In the genomic region with DNA sequence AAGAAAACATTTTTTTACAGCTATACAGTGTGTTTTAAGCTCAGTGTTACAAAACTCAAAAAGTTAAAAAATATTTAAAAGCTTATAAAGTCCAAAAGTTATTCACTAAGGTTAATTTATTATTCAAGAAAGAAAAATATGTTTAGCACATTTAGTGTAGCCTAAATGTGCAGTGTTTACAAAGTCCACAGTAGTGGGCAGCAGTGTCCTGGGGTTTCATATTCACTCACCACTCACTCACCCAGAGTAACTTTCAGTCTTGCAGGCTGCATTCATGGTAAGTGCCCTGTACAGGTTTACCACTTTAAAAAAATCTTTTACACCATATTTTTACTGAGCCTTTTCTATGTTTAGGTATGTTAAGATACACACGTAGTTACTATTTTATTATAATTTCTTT, we compare ENCODE assay signal across 15 cellular contexts.
"Had no signal": no experiment of that assay in that cellular context is flagged by ENCODE, and none has a peak within 500 bp of the region (broad histone marks: within the 10 kb centered on the region; RNA-seq: fewer than 3 reads in every experiment).

No MANE protein-coding gene starts in this region.

- H3K9me3 ChIP-seq: neutrophil, uterus had no signal

- ATAC-seq: foreskin keratinocyte; natural killer cell treated with Interleukin-12 subunit alpha and Interleukin-12 subunit beta and Interleukin-15 and Interleukin-18, amount 100 ng/mL, for 72 hours; stimulated activated naive CD8-positive, alpha-beta T cell treated with anti-CD3 and anti-CD28 coated beads, Interleukin-15, Interleukin-2, amounts not matched to agents 100 U/mL and 50 U/mL, for 24 hours; WTC11 had no signal

- H3K27me3 ChIP-seq: cardiac muscle cell, foreskin keratinocyte, neutrophil, tibial nerve, uterus had no signal

- H3K4me3 ChIP-seq: cardiac muscle cell, lung, tibial nerve, uterus had no signal

- H3K27ac ChIP-seq: cardiac muscle cell, foreskin keratinocyte, neutrophil, tibial nerve, uterus had no signal

- H3K4me1 ChIP-seq: foreskin keratinocyte, tibial nerve, uterus had no signal

- DNase-seq: activated CD4-positive, alpha-beta memory T cell treated with anti-CD3 and anti-CD28 coated beads for 36 hours; activated CD4-positive, alpha-beta T cell treated with anti-CD3 and anti-CD28 coated beads for 4 hours; activated T-cell treated with anti-CD3 and anti-CD28 coated beads for 4 hours; erythroblast; foreskin keratinocyte; retina; stimulated activated naive CD8-positive, alpha-beta T cell treated with anti-CD3 and anti-CD28 coated beads, Interleukin-15, Interleukin-2, amounts not matched to agents 100 U/mL and 50 U/mL, for 24 hours; SW 1271; uterus had no signal

- H3K36me3 ChIP-seq: cardiac muscle cell, neutrophil, tibial nerve, uterus had no signal
